9 cellular contexts compared by ENCODE assay signal in genomic region chr1:229664133-229664689, GRCh38. TPM values are rescaled to one million over a fixed set of nuclear protein-coding genes. Genes with fewer than 3 reads are reported as not detected.
DNase-seq lines count a peak whose midpoint lies in the region; ATAC-seq and TF ChIP-seq lines count a peak whose summit lies in the region.
"Had no signal": no experiment of that assay in that cellular context is flagged by ENCODE, and none has a peak within 500 bp of the region (broad histone marks: within the 10 kb centered on the region; RNA-seq: fewer than 3 reads in every experiment).

No MANE protein-coding gene starts in this region.

- peaks cover 79% of the 10 kb centered on the region for H3K36me3 ChIP-seq in OCI-LY7 (ENCODE audit: insufficient read depth, low read length)
- peaks cover 0 to 5% (median 3%) of the 10 kb centered on the region in 3 experiments for H3K36me3 ChIP-seq in naive thymus-derived CD4-positive, alpha-beta T cell (ENCODE audit: control insufficient read depth in 2 of 3, insufficient read depth in 3 of 3, low read length in 3 of 3)

- H3K9me2 ChIP-seq in OCI-LY7 (ENCODE audit: insufficient read depth, low read length): no peaks in the 10 kb centered on the region

- peak; percentile 19 for DNase-seq in GM19238 (ENCODE audit: insufficient read length, low spot score)
- peak; percentile 80 for DNase-seq in OCI-LY7 (ENCODE audit: low spot score)
- peak; percentile 17 for DNase-seq in activated gamma-delta T cell (lab: John Stamatoyannopoulos, UW)
- peak; percentile 23 to 74 (median 59) for DNase-seq in naive thymus-derived CD4-positive, alpha-beta T cell
- no peak for DNase-seq in RKO (ENCODE audit: low spot score)
- DNase-seq in middle frontal gyrus (ENCODE audit: extremely low spot score, low spot score): no peak
- no peak for DNase-seq in SW480 (ENCODE audit: low spot score)
- DNase-seq in Kasumi-1 (lab: John Stamatoyannopoulos, UW): no peak

- H3K27me3 ChIP-seq in naive thymus-derived CD4-positive, alpha-beta T cell (ENCODE audit: control insufficient read depth in 2 of 2, insufficient read depth in 2 of 2, low read length in 2 of 2): no peaks in the 10 kb centered on the region

- no peaks in the 10 kb centered on the region for H3K9me3 ChIP-seq in OCI-LY7 (ENCODE audit: low read length)
- H3K9me3 ChIP-seq in naive thymus-derived CD4-positive, alpha-beta T cell (ENCODE audit: control insufficient read depth in 2 of 3, low read length in 3 of 3): no peaks in the 10 kb centered on the region

- no peak overlapping the region for H2AFZ ChIP-seq in OCI-LY7 (ENCODE audit: low read length)

- H3K4me1 ChIP-seq in OCI-LY7 (ENCODE audit: insufficient read depth, low read length, poor library complexity, severe bottlenecking): peaks cover 45% of the 10 kb centered on the region
- peaks cover 13% of the 10 kb centered on the region in 2 donors for H3K4me1 ChIP-seq in naive thymus-derived CD4-positive, alpha-beta T cell (ENCODE audit: control insufficient read depth in 2 of 2, insufficient read depth in 2 of 2, low read length in 2 of 2)

- no TSS peak for BruUV-seq in OCI-LY7 (replicated peaks; lab: Mats Ljungman, UMichigan)

- intact Hi-C loops in OCI-LY7 (cut with micrococcal nuclease; ENCODE audit: unreplicated experiment): loop anchor here (2.0 to 5.0 kb wide), 4 partner anchors 29 to 503 kb away; no protein-coding TSS in a partner anchor
- intact Hi-C loops in naive thymus-derived CD4-positive, alpha-beta T cell (cut with micrococcal nuclease): loop anchor here (5.0 to 10.0 kb wide), 3 partner anchors 183 to 441 kb away; partner anchors contain the start of gene GALNT2 (in 1 of the 2)

- H3K4me3 ChIP-seq in OCI-LY7 (ENCODE audit: low read depth, low read length, poor library complexity, severe bottlenecking): peak overlapping the region; percentile 11
- H3K4me3 ChIP-seq in naive thymus-derived CD4-positive, alpha-beta T cell (ENCODE audit: low read length): no peak overlapping the region

- TF ChIP-seq CTCF in OCI-LY7 (conservative IDR thresholded peaks at IDR 0.05; ENCODE audit: low read length): no peak

- CTCF ChIA-PET in OCI-LY7 (lab: Charles Lee; ENCODE audit: unreplicated experiment): no interaction called here
- CTCF ChIA-PET in naive thymus-derived CD4-positive, alpha-beta T cell (lab: Charles Lee): interaction anchor here (2.5 to 5.4 kb wide), 2 partner anchors 503 to 646 kb away, joined by 8 to 40 read pairs; no protein-coding TSS in a partner anchor

- peaks cover 0 to 19% (median 0%) of the 10 kb centered on the region in 5 donors for H3K36me3 Mint-ChIP-seq in naive thymus-derived CD4-positive, alpha-beta T cell

- no peaks in the 10 kb centered on the region for H3K79me2 ChIP-seq in OCI-LY7 (ENCODE audit: insufficient read depth, low read depth, low read length)

- H3K27ac ChIP-seq in OCI-LY7 (ENCODE audit: low read depth, low read length, poor library complexity, severe bottlenecking): peak overlapping the region; percentile 67
- peak overlapping the region; percentile 20 for H3K27ac ChIP-seq in naive thymus-derived CD4-positive, alpha-beta T cell (ENCODE audit: low read depth, low read length)

- peaks cover 0 to 11% (median 4%) of the 10 kb centered on the region in 7 donors for H3K4me1 Mint-ChIP-seq in naive thymus-derived CD4-positive, alpha-beta T cell

- no peak overlapping the region for H3K4me3 Mint-ChIP-seq in naive thymus-derived CD4-positive, alpha-beta T cell
- H3K4me3 Mint-ChIP-seq: IgD-negative memory B cell had no signal

- peak; percentile 68 for ATAC-seq in naive thymus-derived CD4-positive, alpha-beta T cell

- no peak overlapping the region for H3K27ac Mint-ChIP-seq in naive thymus-derived CD4-positive, alpha-beta T cell
- H3K27ac Mint-ChIP-seq: IgD-negative memory B cell had no signal

- peak overlapping the region; percentile 38 for H3K4me2 ChIP-seq in OCI-LY7 (ENCODE audit: low read length)

- peaks cover 0 to 2% (median 0%) of the 10 kb centered on the region in 11 donors for H3K9me3 Mint-ChIP-seq in naive thymus-derived CD4-positive, alpha-beta T cell
- H3K9me3 Mint-ChIP-seq: IgD-negative memory B cell had no signal

- no peaks in the 10 kb centered on the region for H4K20me1 ChIP-seq in OCI-LY7 (ENCODE audit: insufficient read depth, low read length)

- no peaks in the 10 kb centered on the region for H3K27me3 Mint-ChIP-seq in naive thymus-derived CD4-positive, alpha-beta T cell
- H3K27me3 Mint-ChIP-seq: IgD-negative memory B cell had no signal

- POLR2A ChIA-PET in OCI-LY7 (lab: Charles Lee): interaction anchor here (0.6 to 1.4 kb wide), 3 partner anchors 9 to 205 kb away, joined by 3 read pairs; no protein-coding TSS in a partner anchor
- POLR2A ChIA-PET in naive thymus-derived CD4-positive, alpha-beta T cell (lab: Charles Lee): no interaction called here

RNA-seq across cellular contexts. Expression of gene URB2, which starts 38.2 kb away (rescaled TPM):
- 27.0 and 30.2 TPM in 2 replicates for total RNA-seq in OCI-LY7 (2014; rRNA removed; shearing (Covaris generic))
- total RNA-seq in OCI-LY7 (2022): 17.3 and 25.1 TPM in 2 replicates
- 10 to 100 TPM in 4 of 5 experiments, 1 to 10 TPM in 1; 6.2 to 18.2 (median 11.0) TPM for total RNA-seq in naive thymus-derived CD4-positive, alpha-beta T cell
- polyA plus RNA-seq in naive thymus-derived CD4-positive, alpha-beta T cell: 1 to 10 TPM; 5.6 to 8.2 TPM

RNA-seq across cellular contexts. Expression of gene TAF5L, which starts 38.3 kb away (rescaled TPM):
- 23.5 and 32.9 TPM in 2 replicates for total RNA-seq in OCI-LY7 (2014; rRNA removed; shearing (Covaris generic))
- total RNA-seq in OCI-LY7 (2022): 30.3 and 33.7 TPM in 2 replicates
- total RNA-seq in naive thymus-derived CD4-positive, alpha-beta T cell: 10 to 100 TPM; 17.3 to 27.2 (median 19.8) TPM
- polyA plus RNA-seq in naive thymus-derived CD4-positive, alpha-beta T cell: 1 to 10 TPM; 4.7 to 6.8 TPM

Comparison
In these comparisons a context has a peak if more than half of its experiments do, and no peak if none do; other contexts are left out.
1. DNase-seq: peak in GM19238 (single experiment), OCI-LY7 (single experiment), activated gamma-delta T cell (single experiment) and naive thymus-derived CD4-positive, alpha-beta T cell (9 of 9); none in RKO (single experiment), middle frontal gyrus (single experiment), SW480 (single experiment) and Kasumi-1 (0 of 2).